14 cellular contexts compared by ENCODE assay signal in genomic region chr2:18750662-18751554, GRCh38.
DNase-seq lines count a peak whose midpoint lies in the region; ATAC-seq and TF ChIP-seq lines count a peak whose summit lies in the region.
"Had no signal": no experiment of that assay in that cellular context is flagged by ENCODE, and none has a peak within 500 bp of the region (broad histone marks: within the 10 kb centered on the region; RNA-seq: fewer than 3 reads in every experiment).

No MANE protein-coding gene starts in this region.

- H3K27ac Mint-ChIP-seq in nephron, result peak overlapping the region; percentile 61 to 76 (median 76)
- H3K27ac Mint-ChIP-seq in activated T-cell treated with anti-CD3 and anti-CD28 coated beads, Interleukin-2, amount 50 U/mL, for 24 hours, result no peak overlapping the region
- H3K27ac Mint-ChIP-seq: activated naive CD4-positive, alpha-beta T cell treated with anti-CD3 and anti-CD28 coated beads, Interleukin-2, amount 50 U/mL, for 24 hours; CD8-positive, alpha-beta T cell; IgD-negative memory B cell had no signal

- peak overlapping the region; percentile 31 to 64 (median 56) for H3K27ac ChIP-seq in esophagus muscularis mucosa (replicated peaks in 1 of 4)
- H3K27ac ChIP-seq: body of pancreas, neutrophil, right lobe of liver had no signal

- H3K36me3 ChIP-seq in esophagus muscularis mucosa, result no peaks in the 10 kb centered on the region
- H3K36me3 ChIP-seq: neutrophil, right lobe of liver had no signal

- H3K4me1 ChIP-seq in esophagus muscularis mucosa, result peaks cover 0 to 40% (median 27%) of the 10 kb centered on the region in 4 donors
- H3K4me1 ChIP-seq: body of pancreas, right lobe of liver had no signal

- H3K4me3 Mint-ChIP-seq in nephron, result no peak overlapping the region
- no peak overlapping the region for H3K4me3 Mint-ChIP-seq in activated T-cell treated with anti-CD3 and anti-CD28 coated beads, Interleukin-2, amount 50 U/mL, for 24 hours
- H3K4me3 Mint-ChIP-seq: activated naive CD4-positive, alpha-beta T cell treated with anti-CD3 and anti-CD28 coated beads, Interleukin-2, amount 50 U/mL, for 24 hours; CD8-positive, alpha-beta T cell; IgD-negative memory B cell had no signal

- TF ChIP-seq CTCF in esophagus muscularis mucosa (IDR thresholded peaks at IDR 0.05) (no peak), nephron (IDR thresholded peaks at IDR 0.05; ENCODE audit: unreplicated experiment in 3 of 3) (no peak)

- TF ChIP-seq POLR2A in esophagus muscularis mucosa (IDR thresholded peaks at IDR 0.05; ENCODE audit: low read depth), result no peak

- intact Hi-C loops in esophagus muscularis mucosa (cut with DNase I), result loop anchor here (2.0 to 5.0 kb wide), 2 partner anchors 612 to 1111 kb away; no protein-coding TSS in a partner anchor

- H3K4me3 ChIP-seq in esophagus muscularis mucosa, result no peak overlapping the region
- H3K4me3 ChIP-seq: body of pancreas, right lobe of liver had no signal

- no peaks in the 10 kb centered on the region for H3K9me3 ChIP-seq in esophagus muscularis mucosa
- H3K9me3 ChIP-seq: body of pancreas, neutrophil, right lobe of liver had no signal

- DNase-seq in AG08395 (ENCODE audit: low spot score) (peak; percentile 3), HT1080 (ENCODE audit: low read depth) (peak; percentile 25), esophagus muscularis mucosa (ENCODE audit: extremely low spot score) (no peak), NOMO-1 treated with dmso at 0.1 percent for 144 hours (lab: John Stamatoyannopoulos, UW; ENCODE audit: unreplicated experiment) (no peak), DMS153 (lab: John Stamatoyannopoulos, UW) (no peak)
- DNase-seq in activated T-cell treated with anti-CD3 and anti-CD28 coated beads, Interleukin-2, amount 50 U/mL, for 24 hours, result no peak

- H3K36me3 Mint-ChIP-seq in nephron (ENCODE audit: low read depth), result no peaks in the 10 kb centered on the region
- H3K36me3 Mint-ChIP-seq in activated T-cell treated with anti-CD3 and anti-CD28 coated beads, Interleukin-2, amount 50 U/mL, for 24 hours (ENCODE audit: low read depth), result no peaks in the 10 kb centered on the region
- H3K36me3 Mint-ChIP-seq: activated naive CD4-positive, alpha-beta T cell treated with anti-CD3 and anti-CD28 coated beads, Interleukin-2, amount 50 U/mL, for 24 hours; CD8-positive, alpha-beta T cell; IgD-negative memory B cell had no signal

- no peaks in the 10 kb centered on the region for H3K27me3 ChIP-seq in esophagus muscularis mucosa
- H3K27me3 ChIP-seq: body of pancreas, neutrophil, right lobe of liver had no signal

- peaks cover 20% of the 10 kb centered on the region for H3K4me1 Mint-ChIP-seq in nephron
- H3K4me1 Mint-ChIP-seq in activated T-cell treated with anti-CD3 and anti-CD28 coated beads, Interleukin-2, amount 50 U/mL, for 24 hours (ENCODE audit: low read depth), result no peaks in the 10 kb centered on the region
- H3K4me1 Mint-ChIP-seq: activated naive CD4-positive, alpha-beta T cell treated with anti-CD3 and anti-CD28 coated beads, Interleukin-2, amount 50 U/mL, for 24 hours; IgD-negative memory B cell had no signal

- TF ChIP-seq EP300 in esophagus muscularis mucosa (IDR thresholded peaks at IDR 0.05), result no peak

- 51% methylated on average over 6 of the region's 6 CpGs for WGBS in esophagus muscularis mucosa

- peaks cover 4% of the 10 kb centered on the region for H3K27me3 Mint-ChIP-seq in nephron (ENCODE audit: low read depth)
- H3K27me3 Mint-ChIP-seq in activated T-cell treated with anti-CD3 and anti-CD28 coated beads, Interleukin-2, amount 50 U/mL, for 24 hours, result no peaks in the 10 kb centered on the region
- H3K27me3 Mint-ChIP-seq: activated naive CD4-positive, alpha-beta T cell treated with anti-CD3 and anti-CD28 coated beads, Interleukin-2, amount 50 U/mL, for 24 hours; IgD-negative memory B cell had no signal

- no peaks in the 10 kb centered on the region for H3K9me3 Mint-ChIP-seq in nephron
- no peaks in the 10 kb centered on the region for H3K9me3 Mint-ChIP-seq in activated T-cell treated with anti-CD3 and anti-CD28 coated beads, Interleukin-2, amount 50 U/mL, for 24 hours
- H3K9me3 Mint-ChIP-seq: activated naive CD4-positive, alpha-beta T cell treated with anti-CD3 and anti-CD28 coated beads, Interleukin-2, amount 50 U/mL, for 24 hours; CD8-positive, alpha-beta T cell; IgD-negative memory B cell had no signal

- ATAC-seq in GM18907 (IDR thresholded peaks at IDR 0.05; ENCODE audit: unreplicated experiment), result no peak
- ATAC-seq: body of pancreas; CD8-positive, alpha-beta T cell had no signal

Comparison
In these comparisons a context has a peak if more than half of its experiments do, and no peak if none do; other contexts are left out.
1. DNase-seq: peak in AG08395 (single experiment) and HT1080 (single experiment); none in esophagus muscularis mucosa (single experiment), NOMO-1 treated with dmso at 0.1 percent for 144 hours (single experiment), DMS153 (single experiment) and activated T-cell treated with anti-CD3 and anti-CD28 coated beads, Interleukin-2, amount 50 U/mL, for 24 hours (single experiment).